Comparison of ENCODE assay signal across 23 cellular contexts in genomic region chr4:155510771-155511170, GRCh38.
"Had no signal": no experiment of that assay in that cellular context is flagged by ENCODE, and none has a peak within 500 bp of the region (broad histone marks: within the 10 kb centered on the region; RNA-seq: fewer than 3 reads in every experiment).

No MANE protein-coding gene starts in this region.

- H3K4me3 Mint-ChIP-seq: natural killer cell treated with Interleukin-12 subunit alpha and Interleukin-12 subunit beta and Interleukin-15 and Interleukin-18, amount 100 ng/mL, for 72 hours; neural progenitor cell; type B pancreatic cell had no signal

- H3K4me3 ChIP-seq: esophagus squamous epithelium, gastroesophageal sphincter, hepatocyte, lung, neural progenitor cell, ovary, suprapubic skin, thyroid gland had no signal

- H3K36me3 ChIP-seq: esophagus squamous epithelium, gastroesophageal sphincter, neural progenitor cell, ovary, suprapubic skin, thyroid gland had no signal

- H3K79me2 ChIP-seq: hepatocyte had no signal

- ATAC-seq: gastroesophageal sphincter; left cardiac atrium; left ventricle myocardium superior; natural killer cell treated with Interleukin-12 subunit alpha and Interleukin-12 subunit beta and Interleukin-15 and Interleukin-18, amount 100 ng/mL, for 72 hours; right cardiac atrium had no signal

- H3K9me3 ChIP-seq: esophagus squamous epithelium, gastroesophageal sphincter, ovary, suprapubic skin, thyroid gland had no signal

- H3K27ac ChIP-seq: esophagus squamous epithelium, hepatocyte, neural progenitor cell, ovary, suprapubic skin, thyroid gland had no signal

- H3K27ac Mint-ChIP-seq: natural killer cell treated with Interleukin-12 subunit alpha and Interleukin-12 subunit beta and Interleukin-15 and Interleukin-18, amount 100 ng/mL, for 72 hours; neural progenitor cell; type B pancreatic cell had no signal

- H3K4me2 ChIP-seq: hepatocyte, neural progenitor cell had no signal

- H3K36me3 Mint-ChIP-seq: natural killer cell treated with Interleukin-12 subunit alpha and Interleukin-12 subunit beta and Interleukin-15 and Interleukin-18, amount 100 ng/mL, for 72 hours; neural progenitor cell; type B pancreatic cell had no signal

- H3K4me1 ChIP-seq: neural progenitor cell, suprapubic skin, thyroid gland had no signal

- H3K27me3 Mint-ChIP-seq: type B pancreatic cell had no signal

- H2AFZ ChIP-seq: hepatocyte, neural progenitor cell had no signal

- H3K9ac ChIP-seq: neural progenitor cell had no signal

- H3K9me3 Mint-ChIP-seq: natural killer cell treated with Interleukin-12 subunit alpha and Interleukin-12 subunit beta and Interleukin-15 and Interleukin-18, amount 100 ng/mL, for 72 hours; neural progenitor cell; type B pancreatic cell had no signal

- H3K27me3 ChIP-seq: esophagus squamous epithelium, gastroesophageal sphincter, hepatocyte, neural progenitor cell, ovary, suprapubic skin, thyroid gland had no signal

- DNase-seq: dermis blood vessel endothelial cell; esophagus squamous epithelium; foreskin fibroblast; glutamatergic neuron; kidney; left cardiac atrium; left ventricle myocardium superior; mesenchymal stem cell; midbrain; nucleus accumbens; ovary; right cardiac atrium; small intestine; stimulated activated CD4-positive, alpha-beta T cell treated with anti-CD3 and anti-CD28 coated beads, Interleukin-2, amount 100 ng/mL, for 48 hours; stimulated activated naive CD4-positive, alpha-beta T cell treated with Interleukin-2 at 50 U/mL for 16 hours; thyroid gland had no signal
